13 cellular contexts compared by ENCODE assay signal in genomic region chr11:68053117-68053516, GRCh38. TPM values are rescaled to one million over a fixed set of nuclear protein-coding genes. Genes with fewer than 3 reads are reported as not detected.
DNase-seq lines count a peak whose midpoint lies in the region; ATAC-seq and TF ChIP-seq lines count a peak whose summit lies in the region.
"Had no signal": no experiment of that assay in that cellular context is flagged by ENCODE, and none has a peak within 500 bp of the region (broad histone marks: within the 10 kb centered on the region; RNA-seq: fewer than 3 reads in every experiment).

No MANE protein-coding gene starts in this region.

- no peaks in the 10 kb centered on the region for H3K9me3 Mint-ChIP-seq in activated naive CD4-positive, alpha-beta T cell treated with anti-CD3 and anti-CD28 coated beads, Interleukin-2, amount 50 U/mL, for 72 hours
- H3K9me3 Mint-ChIP-seq in stimulated activated effector memory CD8-positive, alpha-beta T cell treated with anti-CD3 and anti-CD28 coated beads, Interleukin-12 subunit alpha, Interleukin-12 subunit beta, amount 100 ng/mL, for 72 hours = no peaks in the 10 kb centered on the region
- H3K9me3 Mint-ChIP-seq: type B pancreatic cell had no signal

- H3K4me1 ChIP-seq in OCI-LY3 (ENCODE audit: low read length) (no peaks in the 10 kb centered on the region), cardiac muscle cell (ENCODE audit: low read depth) (no peaks in the 10 kb centered on the region), GM23248 (ENCODE audit: insufficient read depth) (no peaks in the 10 kb centered on the region)

- peaks cover 17% of the 10 kb centered on the region for H3F3A ChIP-seq in GM23248 (ENCODE audit: insufficient read depth)

- H3K27ac ChIP-seq in OCI-LY3 (ENCODE audit: low read length) (peak overlapping the region; percentile 14; the same call in 1 of the 2 replicates), cardiac muscle cell (peak overlapping the region; percentile 64), GM23248 (no peak overlapping the region)

- TF ChIP-seq CTCF in OCI-LY3 (IDR thresholded peaks at IDR 0.05; ENCODE audit: low read depth, low read length) = no peak
- TF ChIP-seq CTCF in cardiac muscle cell (IDR thresholded peaks at IDR 0.05; ENCODE audit: low read depth, low read length) = no peak

- no peaks in the 10 kb centered on the region for H3K36me3 Mint-ChIP-seq in activated naive CD4-positive, alpha-beta T cell treated with anti-CD3 and anti-CD28 coated beads, Interleukin-2, amount 50 U/mL, for 72 hours
- H3K36me3 Mint-ChIP-seq in stimulated activated effector memory CD8-positive, alpha-beta T cell treated with anti-CD3 and anti-CD28 coated beads, Interleukin-12 subunit alpha, Interleukin-12 subunit beta, amount 100 ng/mL, for 72 hours = peaks cover 50% of the 10 kb centered on the region

- no peak for ATAC-seq in activated naive CD4-positive, alpha-beta T cell treated with anti-CD3 and anti-CD28 coated beads, Interleukin-2, amount 50 U/mL, for 72 hours
- ATAC-seq in stimulated activated effector memory CD8-positive, alpha-beta T cell treated with anti-CD3 and anti-CD28 coated beads, Interleukin-12 subunit alpha, Interleukin-12 subunit beta, amount 100 ng/mL, for 72 hours = no peak
- ATAC-seq: activated CD8-positive, alpha-beta memory T cell treated with anti-CD3 and anti-CD28 coated beads, Interleukin-2, amount 10 ng/mL, durations not matched to agents 7 days and 5 days had no signal

- no peak overlapping the region for H3K4me3 Mint-ChIP-seq in stimulated activated effector memory CD8-positive, alpha-beta T cell treated with anti-CD3 and anti-CD28 coated beads, Interleukin-12 subunit alpha, Interleukin-12 subunit beta, amount 100 ng/mL, for 72 hours
- H3K4me3 Mint-ChIP-seq: activated CD8-positive, alpha-beta memory T cell treated with anti-CD3 and anti-CD28 coated beads, Interleukin-2, amount 10 ng/mL, durations not matched to agents 7 days and 5 days; type B pancreatic cell had no signal

- H3K4me2 ChIP-seq in OCI-LY3 (ENCODE audit: low read length) (no peak overlapping the region), GM23248 (ENCODE audit: unreplicated experiment) (no peak overlapping the region)

- H3K9me2 ChIP-seq in GM23248 (ENCODE audit: insufficient read depth) = no peaks in the 10 kb centered on the region

- no peak overlapping the region for H3K4me3 ChIP-seq in OCI-LY3 (ENCODE audit: low read length)
- H3K4me3 ChIP-seq in cardiac muscle cell = no peak overlapping the region
- H3K4me3 ChIP-seq in GM23248 = no peak overlapping the region

- no peaks in the 10 kb centered on the region for H3K4me1 Mint-ChIP-seq in stimulated activated effector memory CD8-positive, alpha-beta T cell treated with anti-CD3 and anti-CD28 coated beads, Interleukin-12 subunit alpha, Interleukin-12 subunit beta, amount 100 ng/mL, for 72 hours
- H3K4me1 Mint-ChIP-seq: activated CD8-positive, alpha-beta memory T cell treated with anti-CD3 and anti-CD28 coated beads, Interleukin-2, amount 10 ng/mL, durations not matched to agents 7 days and 5 days had no signal

- no peaks in the 10 kb centered on the region for H3K9me3 ChIP-seq in OCI-LY3 (ENCODE audit: insufficient read depth, low read length)
- H3K9me3 ChIP-seq in cardiac muscle cell (ENCODE audit: low read depth) = no peaks in the 10 kb centered on the region
- H3K9me3 ChIP-seq in GM23248 (ENCODE audit: low read depth) = no peaks in the 10 kb centered on the region

- H3K27me3 ChIP-seq in OCI-LY3 (ENCODE audit: low read depth, low read length) (no peaks in the 10 kb centered on the region), cardiac muscle cell (no peaks in the 10 kb centered on the region), GM23248 (replicated peaks; ENCODE audit: insufficient read depth) (no peaks in the 10 kb centered on the region)

- H3K36me3 ChIP-seq in OCI-LY3 (replicated peaks; ENCODE audit: low read depth, low read length) (peaks cover 56% of the 10 kb centered on the region), cardiac muscle cell (peaks cover 13% of the 10 kb centered on the region), GM23248 (ENCODE audit: low read depth) (no peaks in the 10 kb centered on the region)

- H2AFZ ChIP-seq in OCI-LY3 (ENCODE audit: low read depth, low read length) (no peak overlapping the region), GM23248 (no peak overlapping the region)

- H4K20me1 ChIP-seq in OCI-LY3 (ENCODE audit: insufficient read depth, low read length) (peaks cover 8% of the 10 kb centered on the region), GM23248 (ENCODE audit: insufficient read depth) (no peaks in the 10 kb centered on the region)

- H3K9ac ChIP-seq in OCI-LY3 (ENCODE audit: low read length) (no peak overlapping the region), GM23248 (no peak overlapping the region)

- DNase-seq in activated naive CD4-positive, alpha-beta T cell treated with anti-CD3 and anti-CD28 coated beads, Interleukin-2, amount 50 U/mL, for 72 hours (ENCODE audit: low spot score in 2 of 2) = peak in 1 of 2 donors; percentile 52
- no peak for DNase-seq in activated naive CD4-positive, alpha-beta T cell treated with anti-CD3 and anti-CD28 coated beads, Interleukin-2, amount 50 U/mL, for 16 hours
- DNase-seq in cardiac muscle cell (ENCODE audit: low read depth in 1 of 2, low spot score in 1 of 2) (no peak), GM23248 (no peak), ecto neural progenitor cell (ENCODE audit: low spot score) (no peak)
- DNase-seq in stimulated activated effector memory CD8-positive, alpha-beta T cell treated with anti-CD3 and anti-CD28 coated beads, Interleukin-12 subunit alpha, Interleukin-12 subunit beta, amount 100 ng/mL, for 72 hours (ENCODE audit: low spot score in 2 of 2) = no peak
- no peak for DNase-seq in stimulated activated CD4-positive, alpha-beta T cell treated with anti-CD3 and anti-CD28 coated beads, Interleukin-12 subunit alpha, Interleukin-12 subunit beta, amount 100 ng/mL, for 4 hours
- DNase-seq: activated CD8-positive, alpha-beta memory T cell treated with anti-CD3 and anti-CD28 coated beads, Interleukin-2, amount 10 ng/mL, durations not matched to agents 7 days and 5 days; midbrain; NK-92 treated with Interleukin-12 subunit alpha and Interleukin-12 subunit beta, amount 100 ng/mL, for 24 hours; stimulated activated CD4-positive, alpha-beta T cell treated with anti-CD3 and anti-CD28 coated beads, Interleukin-1b, Interleukin-23, amount 100 ng/mL, for 48 hours had no signal

- H3K27ac Mint-ChIP-seq in activated naive CD4-positive, alpha-beta T cell treated with anti-CD3 and anti-CD28 coated beads, Interleukin-2, amount 50 U/mL, for 72 hours = peak overlapping the region; percentile 37 to 85
- peak overlapping the region; percentile 80 for H3K27ac Mint-ChIP-seq in stimulated activated effector memory CD8-positive, alpha-beta T cell treated with anti-CD3 and anti-CD28 coated beads, Interleukin-12 subunit alpha, Interleukin-12 subunit beta, amount 100 ng/mL, for 72 hours
- H3K27ac Mint-ChIP-seq: activated CD8-positive, alpha-beta memory T cell treated with anti-CD3 and anti-CD28 coated beads, Interleukin-2, amount 10 ng/mL, durations not matched to agents 7 days and 5 days; type B pancreatic cell had no signal

- H3K79me2 ChIP-seq in OCI-LY3 (ENCODE audit: low read length) (no peaks in the 10 kb centered on the region), GM23248 (ENCODE audit: insufficient read depth) (no peaks in the 10 kb centered on the region)

- 75% methylated on average over 7 to 9 of the region's 9 CpGs for WGBS in GM23248 (ENCODE audit: low coverage in 1 of 2, low lambda C conversion rate in 2 of 2, missing lambda C conversion rate in 2 of 2), 2 experiments

- in situ Hi-C loops in GM23248 (cut with MboI) = no loop called here

RNA-seq across cellular contexts. Expression of gene TCIRG1, which starts 14.3 kb away (rescaled TPM):
- total RNA-seq in activated naive CD4-positive, alpha-beta T cell treated with anti-CD3 and anti-CD28 coated beads, Interleukin-2, amount 50 U/mL, for 72 hours = 100 to 1,000 TPM; 226 to 295 TPM
- total RNA-seq in cardiac muscle cell = 35.4 and 55.8 TPM in 2 replicates
- 19.4 and 47.5 TPM in 2 replicates for polyA plus RNA-seq in cardiac muscle cell
- 118 and 146 TPM in 2 replicates for total RNA-seq in GM23248 (2014; rRNA removed; shearing (Covaris generic))
- 65.8 and 75.9 TPM in 2 replicates for polyA plus RNA-seq in GM23248 (2016; fragmentation: Nextera tagmentation; extraction: Ambion mirVana)

RNA-seq across cellular contexts. Expression of gene NDUFS8, which starts 22.6 kb away (rescaled TPM):
- total RNA-seq in activated naive CD4-positive, alpha-beta T cell treated with anti-CD3 and anti-CD28 coated beads, Interleukin-2, amount 50 U/mL, for 72 hours = 100 to 1,000 TPM; 139 to 236 TPM
- total RNA-seq in cardiac muscle cell = 330 and 471 TPM in 2 replicates
- polyA plus RNA-seq in cardiac muscle cell = 473 and 540 TPM in 2 replicates
- 114 and 117 TPM in 2 replicates for total RNA-seq in GM23248 (2014; rRNA removed; shearing (Covaris generic))
- polyA plus RNA-seq in GM23248 (2016; fragmentation: Nextera tagmentation; extraction: Ambion mirVana) = 219 and 230 TPM in 2 replicates

RNA-seq across cellular contexts. Expression of gene ALDH3B1, which starts 43.0 kb away (rescaled TPM):
- under 1 TPM in 1 of 2 donors, not detected in 1; 0.11 TPM for total RNA-seq in activated naive CD4-positive, alpha-beta T cell treated with anti-CD3 and anti-CD28 coated beads, Interleukin-2, amount 50 U/mL, for 72 hours
- 0.45 and 1.2 TPM in 2 replicates for total RNA-seq in cardiac muscle cell
- polyA plus RNA-seq in cardiac muscle cell = 0.55 and 0.66 TPM in 2 replicates
- total RNA-seq in GM23248 (2014; rRNA removed; shearing (Covaris generic)) = 63.9 and 70.7 TPM in 2 replicates
- 42.7 and 43.4 TPM in 2 replicates for polyA plus RNA-seq in GM23248 (2016; fragmentation: Nextera tagmentation; extraction: Ambion mirVana)
- total RNA-seq: activated CD8-positive, alpha-beta memory T cell treated with anti-CD3 and anti-CD28 coated beads, Interleukin-2, amount 10 ng/mL, durations not matched to agents 7 days and 5 days had no signal

RNA-seq across cellular contexts. Expression of gene UNC93B1, which starts 49.2 kb away (rescaled TPM):
- total RNA-seq in activated naive CD4-positive, alpha-beta T cell treated with anti-CD3 and anti-CD28 coated beads, Interleukin-2, amount 50 U/mL, for 72 hours = 10 to 100 TPM in 1 of 2 donors, 1 to 10 TPM in 1; 7.7 to 23.6 TPM
- total RNA-seq in cardiac muscle cell = 13.6 and 24.0 TPM in 2 replicates
- polyA plus RNA-seq in cardiac muscle cell (13.2 and 20.0 TPM in 2 replicates), GM23248 (2016; fragmentation: Nextera tagmentation; extraction: Ambion mirVana) (20.9 and 24.6 TPM in 2 replicates)
- total RNA-seq in GM23248 (2014; rRNA removed; shearing (Covaris generic)) = 37.7 and 41.1 TPM in 2 replicates

Comparison
In these comparisons a context has a peak if more than half of its experiments do, and no peak if none do; other contexts are left out.
1. RNA of gene ALDH3B1, which starts 43.0 kb away (total RNA-seq): 63.9 to 70.7 TPM in GM23248; 0.45 to 1.2 TPM in cardiac muscle cell and 0.11 TPM in activated naive CD4-positive, alpha-beta T cell treated with anti-CD3 and anti-CD28 coated beads, Interleukin-2, amount 50 U/mL, for 72 hours; every median in the first group is over 10 times any median in the second.